Comparison of ENCODE assay signal across 8 cellular contexts in genomic region chr7:1919539-1920265, GRCh38.
DNase-seq lines count a peak whose midpoint lies in the region; ATAC-seq and TF ChIP-seq lines count a peak whose summit lies in the region.

No MANE protein-coding gene starts in this region.

- ATAC-seq in GM18909 (IDR thresholded peaks at IDR 0.05; ENCODE audit: poor library complexity, unreplicated experiment) (peak; percentile 6), Right ventricle myocardium superior (ENCODE audit: poor library complexity) (peak; percentile 88), HG03095 (IDR thresholded peaks at IDR 0.05; ENCODE audit: unreplicated experiment) (no peak), HG02610 (IDR thresholded peaks at IDR 0.05; ENCODE audit: unreplicated experiment) (no peak)

- H3K27me3 ChIP-seq in OCI-LY1 (ENCODE audit: insufficient read depth, low read length), result no peaks in the 10 kb centered on the region

- H3K27ac ChIP-seq in OCI-LY1 (ENCODE audit: low read depth, low read length, poor library complexity, severe bottlenecking), result peak overlapping the region; percentile 82

- no peaks in the 10 kb centered on the region for H3F3A ChIP-seq in OCI-LY1 (ENCODE audit: insufficient read depth, low read length)

- TF ChIP-seq CTCF in OCI-LY1 (IDR thresholded peaks at IDR 0.05; ENCODE audit: low read length), result no peak
- no peak for TF ChIP-seq CTCF in retinal pigment epithelial cell (conservative IDR thresholded peaks at IDR 0.05; ENCODE audit: low read depth, low read length)

- no peak overlapping the region for H2AFZ ChIP-seq in OCI-LY1 (ENCODE audit: low read length)

- H3K9ac ChIP-seq in OCI-LY1 (ENCODE audit: low read length), result peak overlapping the region; percentile 17; the same call in 1 of the 2 replicates

- no peaks in the 10 kb centered on the region for H3K9me3 ChIP-seq in OCI-LY1 (ENCODE audit: low read length)

- peak overlapping the region; percentile 17 for H3K4me3 ChIP-seq in OCI-LY1 (ENCODE audit: low read depth, low read length, poor library complexity, severe bottlenecking)
- H3K4me3 ChIP-seq in retinal pigment epithelial cell (ENCODE audit: low read length), result no peak overlapping the region

- H3K4me2 ChIP-seq in OCI-LY1 (ENCODE audit: low read length), result peak overlapping the region; percentile 57

- intact Hi-C loops in Right ventricle myocardium superior (cut with DNase I), result no loop called here

- H3K4me1 ChIP-seq in OCI-LY1 (ENCODE audit: insufficient read depth, low read length, severe bottlenecking), result peaks cover 43% of the 10 kb centered on the region

- H4K20me1 ChIP-seq in OCI-LY1 (ENCODE audit: insufficient read depth, low read length), result no peaks in the 10 kb centered on the region

- H3K36me3 ChIP-seq in OCI-LY1 (ENCODE audit: insufficient read depth, low read length), result peaks cover 22% of the 10 kb centered on the region

- peak; percentile 77 for DNase-seq in Right ventricle myocardium superior
- peak; percentile 37 for DNase-seq in retinal pigment epithelial cell (ENCODE audit: low read depth)
- DNase-seq in SW 1271 (lab: John Stamatoyannopoulos, UW), result no peak
- DNase-seq in NCI-H1436 treated with DMSO at 0.1 percent for 48 hours (lab: John Stamatoyannopoulos, UW), result no peak

- no peaks in the 10 kb centered on the region for H3K79me2 ChIP-seq in OCI-LY1 (ENCODE audit: insufficient read depth, low read length)

- H3K9me2 ChIP-seq in OCI-LY1 (ENCODE audit: low read depth, low read length), result no peaks in the 10 kb centered on the region

Comparison
In these comparisons a context has a peak if more than half of its experiments do, and no peak if none do; other contexts are left out.
1. ATAC-seq: peak in GM18909 (single experiment) and Right ventricle myocardium superior (single experiment); none in HG03095 (single experiment) and HG02610 (single experiment).
2. DNase-seq: peak in Right ventricle myocardium superior (single experiment) and retinal pigment epithelial cell (single experiment); none in SW 1271 (0 of 2) and NCI-H1436 treated with DMSO at 0.1 percent for 48 hours (single experiment).